Comparison of ENCODE assay signal across 9 cellular contexts in genomic region chr2:168137510-168138180, GRCh38.
A peak's percentile ranks its signal among the peaks of the same experiment; 100 is the strongest.
DNase-seq lines count a peak whose midpoint lies in the region; ATAC-seq, FAIRE-seq and TF ChIP-seq lines count a peak whose summit lies in the region.
"Had no signal": no experiment of that assay in that cellular context is flagged by ENCODE, and none has a peak within 500 bp of the region (broad histone marks: within the 10 kb centered on the region; RNA-seq: fewer than 3 reads in every experiment).

No MANE protein-coding gene starts in this region.

- H3K4me3 Mint-ChIP-seq in CD4-positive, CD25-positive, alpha-beta regulatory T cell: no peak overlapping the region
- no peak overlapping the region for H3K4me3 Mint-ChIP-seq in activated CD4-positive, alpha-beta memory T cell treated with anti-CD3 and anti-CD28 coated beads, Interleukin-2, amount 10 ng/mL, durations not matched to agents 7 days and 5 days
- peak overlapping the region; percentile 15 for H3K4me3 Mint-ChIP-seq in memory B cell
- no peak overlapping the region for H3K4me3 Mint-ChIP-seq in activated CD4-positive, alpha-beta T cell treated with anti-CD3 and anti-CD28 coated beads, Interleukin-2, amount 10 ng/mL, durations not matched to agents 7 days and 5 days

- peaks cover 9 to 16% (median 13%) of the 10 kb centered on the region in 4 donors for H3K4me1 Mint-ChIP-seq in CD4-positive, CD25-positive, alpha-beta regulatory T cell
- peaks cover 12% of the 10 kb centered on the region for H3K4me1 Mint-ChIP-seq in activated CD4-positive, alpha-beta memory T cell treated with anti-CD3 and anti-CD28 coated beads, Interleukin-2, amount 10 ng/mL, durations not matched to agents 7 days and 5 days
- peaks cover 14% of the 10 kb centered on the region for H3K4me1 Mint-ChIP-seq in memory B cell
- H3K4me1 Mint-ChIP-seq in activated CD4-positive, alpha-beta T cell treated with anti-CD3 and anti-CD28 coated beads, Interleukin-2, amount 10 ng/mL, durations not matched to agents 7 days and 5 days: peaks cover 6% of the 10 kb centered on the region

- H3K4me3 ChIP-seq in CD4-positive, CD25-positive, alpha-beta regulatory T cell (ENCODE audit: low read depth, low read length): no peak overlapping the region

- DNase-seq in CD4-positive, CD25-positive, alpha-beta regulatory T cell: no peak
- DNase-seq in H54 (ENCODE audit: insufficient read length, low spot score): no peak
- DNase-seq in activated CD4-positive, alpha-beta memory T cell treated with anti-CD3 and anti-CD28 coated beads, Interleukin-2, amount 10 ng/mL, durations not matched to agents 7 days and 5 days: no peak
- DNase-seq in memory B cell (ENCODE audit: low spot score in 2 of 2): no peak
- no peak for DNase-seq in AG08395 (ENCODE audit: low spot score)
- DNase-seq in activated CD4-positive, alpha-beta T cell treated with anti-CD3 and anti-CD28 coated beads, Interleukin-2, amount 10 ng/mL, durations not matched to agents 7 days and 5 days: no peak
- DNase-seq in cerebellar nuclear complex (lab: John Stamatoyannopoulos, UW): no peak
- DNase-seq: DMS79 had no signal

- H3K27me3 ChIP-seq in CD4-positive, CD25-positive, alpha-beta regulatory T cell (ENCODE audit: control insufficient read depth, insufficient read depth, low read length): no peaks in the 10 kb centered on the region

- H3K4me1 ChIP-seq in CD4-positive, CD25-positive, alpha-beta regulatory T cell (ENCODE audit: control insufficient read depth, insufficient read depth, low read length, poor library complexity, severe bottlenecking): no peaks in the 10 kb centered on the region

- no peak overlapping the region for H3K27ac ChIP-seq in CD4-positive, CD25-positive, alpha-beta regulatory T cell (ENCODE audit: insufficient read depth, low read length, poor library complexity, severe bottlenecking)

- TF ChIP-seq POLR2A in H54 (IDR thresholded peaks at IDR 0.05; ENCODE audit: low read depth, low read length): no peak

- POLR2A ChIA-PET in activated CD4-positive, alpha-beta memory T cell treated with anti-CD3 and anti-CD28 coated beads, Interleukin-2, amount 10 ng/mL, durations not matched to agents 7 days and 5 days (lab: Charles Lee): no interaction called here
- POLR2A ChIA-PET in activated CD4-positive, alpha-beta T cell treated with anti-CD3 and anti-CD28 coated beads, Interleukin-2, amount 10 ng/mL, durations not matched to agents 7 days and 5 days (lab: Charles Lee): no interaction called here

- H3K27ac Mint-ChIP-seq in CD4-positive, CD25-positive, alpha-beta regulatory T cell: peak overlapping the region; percentile 65 to 82 (median 75)
- peak overlapping the region; percentile 19 for H3K27ac Mint-ChIP-seq in activated CD4-positive, alpha-beta memory T cell treated with anti-CD3 and anti-CD28 coated beads, Interleukin-2, amount 10 ng/mL, durations not matched to agents 7 days and 5 days
- H3K27ac Mint-ChIP-seq in memory B cell: peak overlapping the region; percentile 81
- H3K27ac Mint-ChIP-seq in activated CD4-positive, alpha-beta T cell treated with anti-CD3 and anti-CD28 coated beads, Interleukin-2, amount 10 ng/mL, durations not matched to agents 7 days and 5 days: no peak overlapping the region

- H3K9me3 Mint-ChIP-seq in CD4-positive, CD25-positive, alpha-beta regulatory T cell: no peaks in the 10 kb centered on the region
- H3K9me3 Mint-ChIP-seq in activated CD4-positive, alpha-beta memory T cell treated with anti-CD3 and anti-CD28 coated beads, Interleukin-2, amount 10 ng/mL, durations not matched to agents 7 days and 5 days: no peaks in the 10 kb centered on the region
- no peaks in the 10 kb centered on the region for H3K9me3 Mint-ChIP-seq in memory B cell
- no peaks in the 10 kb centered on the region for H3K9me3 Mint-ChIP-seq in activated CD4-positive, alpha-beta T cell treated with anti-CD3 and anti-CD28 coated beads, Interleukin-2, amount 10 ng/mL, durations not matched to agents 7 days and 5 days

- no peaks in the 10 kb centered on the region for H3K9me3 ChIP-seq in CD4-positive, CD25-positive, alpha-beta regulatory T cell (ENCODE audit: control insufficient read depth in 2 of 2, low read length in 2 of 2)

- CTCF ChIA-PET in activated CD4-positive, alpha-beta memory T cell treated with anti-CD3 and anti-CD28 coated beads, Interleukin-2, amount 10 ng/mL, durations not matched to agents 7 days and 5 days (lab: Charles Lee): interaction anchor here (1.7 to 3.9 kb wide), 2 partner anchors 19 to 199 kb away, joined by 6 to 18 read pairs; no protein-coding TSS in a partner anchor
- CTCF ChIA-PET in activated CD4-positive, alpha-beta T cell treated with anti-CD3 and anti-CD28 coated beads, Interleukin-2, amount 10 ng/mL, durations not matched to agents 7 days and 5 days (lab: Charles Lee): no interaction called here

- H3K36me3 ChIP-seq in CD4-positive, CD25-positive, alpha-beta regulatory T cell (ENCODE audit: control insufficient read depth, insufficient read depth, low read length): peaks cover 40% of the 10 kb centered on the region

- H3K27me3 Mint-ChIP-seq in CD4-positive, CD25-positive, alpha-beta regulatory T cell: no peaks in the 10 kb centered on the region
- no peaks in the 10 kb centered on the region for H3K27me3 Mint-ChIP-seq in activated CD4-positive, alpha-beta memory T cell treated with anti-CD3 and anti-CD28 coated beads, Interleukin-2, amount 10 ng/mL, durations not matched to agents 7 days and 5 days
- no peaks in the 10 kb centered on the region for H3K27me3 Mint-ChIP-seq in memory B cell
- H3K27me3 Mint-ChIP-seq in activated CD4-positive, alpha-beta T cell treated with anti-CD3 and anti-CD28 coated beads, Interleukin-2, amount 10 ng/mL, durations not matched to agents 7 days and 5 days: no peaks in the 10 kb centered on the region

- H3K36me3 Mint-ChIP-seq in CD4-positive, CD25-positive, alpha-beta regulatory T cell: peaks cover 30% of the 10 kb centered on the region
- peaks cover 37% of the 10 kb centered on the region for H3K36me3 Mint-ChIP-seq in activated CD4-positive, alpha-beta memory T cell treated with anti-CD3 and anti-CD28 coated beads, Interleukin-2, amount 10 ng/mL, durations not matched to agents 7 days and 5 days (ENCODE audit: low read depth)
- peaks cover 6% of the 10 kb centered on the region for H3K36me3 Mint-ChIP-seq in memory B cell
- H3K36me3 Mint-ChIP-seq in activated CD4-positive, alpha-beta T cell treated with anti-CD3 and anti-CD28 coated beads, Interleukin-2, amount 10 ng/mL, durations not matched to agents 7 days and 5 days (ENCODE audit: low read depth): peaks cover 20% of the 10 kb centered on the region

- FAIRE-seq in H54 (lab: Jason Lieb, UNC): peak; percentile 20

- no peak for ATAC-seq in CD4-positive, CD25-positive, alpha-beta regulatory T cell (ENCODE audit: low read depth in 2 of 2)
- ATAC-seq in memory B cell (ENCODE audit: low read depth) (peak; percentile 59), GM18520 (IDR thresholded peaks at IDR 0.05; ENCODE audit: unreplicated experiment) (no peak)
